8 cellular contexts compared by ENCODE assay signal in the genomic region with DNA sequence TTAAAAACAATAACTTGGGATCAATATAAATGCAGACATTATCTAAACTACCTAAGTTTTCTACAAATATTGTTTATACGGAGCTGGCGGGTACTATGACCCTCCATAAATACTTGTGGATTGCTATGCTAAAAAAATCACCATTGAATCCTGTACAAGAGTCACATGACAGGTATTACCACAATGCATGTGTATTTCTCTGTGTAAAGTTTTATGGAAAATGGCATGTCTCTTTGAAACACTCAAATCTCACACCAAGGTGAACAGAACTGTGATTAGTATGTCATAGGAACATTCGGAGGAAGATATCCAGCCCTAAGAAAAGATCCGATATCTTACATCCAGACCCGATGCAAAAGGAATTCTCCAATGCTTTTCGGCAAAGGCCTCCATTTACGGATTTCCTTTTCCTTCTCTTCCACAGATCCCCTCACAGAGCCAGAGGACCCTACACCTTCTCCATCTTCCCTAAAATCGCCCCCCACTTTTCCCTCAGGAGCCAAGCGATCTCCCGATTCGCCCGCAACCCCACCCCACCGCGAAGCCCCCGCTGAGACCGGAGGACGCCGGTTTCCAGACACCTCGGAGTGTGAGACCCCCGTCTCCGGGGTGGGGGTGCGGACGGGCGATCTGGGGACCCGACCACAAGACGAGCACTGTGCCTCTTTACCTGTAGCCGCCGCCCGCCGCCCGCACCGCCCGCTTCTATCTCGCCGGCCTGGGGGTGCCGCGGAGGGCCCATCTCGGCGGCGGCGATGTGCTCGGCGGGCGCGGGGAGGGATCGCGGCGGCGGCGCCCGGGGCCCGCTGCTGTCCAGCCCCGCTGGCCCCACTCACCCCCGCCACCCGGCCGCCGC. TPM values are rescaled to one million over a fixed set of nuclear protein-coding genes. Genes with fewer than 3 reads are reported as not detected.
DNase-seq lines count a peak whose midpoint lies in the region; ATAC-seq and TF ChIP-seq lines count a peak whose summit lies in the region.

No MANE protein-coding gene starts in this region.

- H3K27ac ChIP-seq in breast epithelium (peak overlapping the region; percentile 92 to 98), upper lobe of left lung (peak overlapping the region; percentile 94 to 99 (median 98))

- WGBS in upper lobe of left lung, 2 donors, result 2 to 4% methylated on average over 16 to 26 of the region's 57 CpGs

- intact Hi-C loops in breast epithelium (cut with DNase I; ENCODE audit: low total_unique reads), result no loop called here

- DNase-seq in activated CD8-positive, alpha-beta memory T cell treated with anti-CD3 and anti-CD28 coated beads, Interleukin-2, amount 10 ng/mL, durations not matched to agents 7 days and 5 days, result no peak
- no peak for DNase-seq in activated CD8-positive, alpha-beta memory T cell treated with anti-CD3 and anti-CD28 coated beads, Interleukin-2, amount 50 U/mL, for 48 hours
- no peak for DNase-seq in breast epithelium (ENCODE audit: low spot score in 2 of 2)
- DNase-seq in medulla oblongata (ENCODE audit: extremely low spot score), result peak; percentile 28
- DNase-seq in upper lobe of left lung, result no peak
- no peak for DNase-seq in NCI-H1048 (lab: John Stamatoyannopoulos, UW)

- H3K36me3 ChIP-seq in breast epithelium (no peaks in the 10 kb centered on the region), upper lobe of left lung (peaks cover 0 to 7% (median 1%) of the 10 kb centered on the region in 4 donors)

- H3K27me3 Mint-ChIP-seq in activated CD8-positive, alpha-beta memory T cell treated with anti-CD3 and anti-CD28 coated beads, Interleukin-2, amount 10 ng/mL, durations not matched to agents 7 days and 5 days, result no peaks in the 10 kb centered on the region
- H3K27me3 Mint-ChIP-seq in IgD-negative memory B cell, result no peaks in the 10 kb centered on the region

- TF ChIP-seq CTCF in breast epithelium (IDR thresholded peaks at IDR 0.05) (no peak), upper lobe of left lung (IDR thresholded peaks at IDR 0.05) (no peak)

- no peak for ATAC-seq in activated CD8-positive, alpha-beta memory T cell treated with anti-CD3 and anti-CD28 coated beads, Interleukin-2, amount 10 ng/mL, durations not matched to agents 7 days and 5 days
- ATAC-seq in upper lobe of left lung (ENCODE audit: low FRiP score in 2 of 2), result no peak
- ATAC-seq in HG02973 (IDR thresholded peaks at IDR 0.05; ENCODE audit: unreplicated experiment), result no peak

- H3K27ac Mint-ChIP-seq in activated CD8-positive, alpha-beta memory T cell treated with anti-CD3 and anti-CD28 coated beads, Interleukin-2, amount 10 ng/mL, durations not matched to agents 7 days and 5 days, result peak overlapping the region; percentile 88
- H3K27ac Mint-ChIP-seq in IgD-negative memory B cell, result peak overlapping the region in 2 of 3 donors; percentile 89 to 92

- TF ChIP-seq POLR2A in breast epithelium (IDR thresholded peaks at IDR 0.05) (no peak), upper lobe of left lung (IDR thresholded peaks at IDR 0.05) (peak in 1 of 4 donors; percentile 55)

- peak overlapping the region; percentile 94 for H3K4me3 Mint-ChIP-seq in activated CD8-positive, alpha-beta memory T cell treated with anti-CD3 and anti-CD28 coated beads, Interleukin-2, amount 10 ng/mL, durations not matched to agents 7 days and 5 days
- peak overlapping the region; percentile 90 to 98 (median 97) for H3K4me3 Mint-ChIP-seq in IgD-negative memory B cell

- CTCF ChIA-PET in activated CD8-positive, alpha-beta memory T cell treated with anti-CD3 and anti-CD28 coated beads, Interleukin-2, amount 10 ng/mL, durations not matched to agents 7 days and 5 days (lab: Charles Lee), result no interaction called here

- H3K4me1 ChIP-seq in breast epithelium (no peaks in the 10 kb centered on the region), upper lobe of left lung (peaks cover 3 to 18% (median 14%) of the 10 kb centered on the region in 4 donors)

- H3K9me3 ChIP-seq in breast epithelium (no peaks in the 10 kb centered on the region), upper lobe of left lung (no peaks in the 10 kb centered on the region)

- H3K9me3 Mint-ChIP-seq in activated CD8-positive, alpha-beta memory T cell treated with anti-CD3 and anti-CD28 coated beads, Interleukin-2, amount 10 ng/mL, durations not matched to agents 7 days and 5 days (ENCODE audit: low read depth), result no peaks in the 10 kb centered on the region
- no peaks in the 10 kb centered on the region for H3K9me3 Mint-ChIP-seq in IgD-negative memory B cell

- H3K36me3 Mint-ChIP-seq in activated CD8-positive, alpha-beta memory T cell treated with anti-CD3 and anti-CD28 coated beads, Interleukin-2, amount 10 ng/mL, durations not matched to agents 7 days and 5 days, result peaks cover 8% of the 10 kb centered on the region
- peaks cover 1% of the 10 kb centered on the region for H3K36me3 Mint-ChIP-seq in IgD-negative memory B cell

- peak overlapping the region; percentile 84 to 100 (median 99) for H3K4me3 ChIP-seq in breast epithelium
- peak overlapping the region; percentile 78 to 100 (median 99) for H3K4me3 ChIP-seq in upper lobe of left lung

- no peak for TF ChIP-seq EP300 in upper lobe of left lung (IDR thresholded peaks at IDR 0.05)

- H3K27me3 ChIP-seq in breast epithelium, result no peaks in the 10 kb centered on the region
- H3K27me3 ChIP-seq in upper lobe of left lung, result no peaks in the 10 kb centered on the region

- H3K4me1 Mint-ChIP-seq in activated CD8-positive, alpha-beta memory T cell treated with anti-CD3 and anti-CD28 coated beads, Interleukin-2, amount 10 ng/mL, durations not matched to agents 7 days and 5 days, result peaks cover 19% of the 10 kb centered on the region
- H3K4me1 Mint-ChIP-seq in IgD-negative memory B cell, result peaks cover 0 to 25% (median 14%) of the 10 kb centered on the region in 3 donors

RNA-seq across cellular contexts. Expression of gene SAP130, which starts 1.2 kb away (rescaled TPM):
- total RNA-seq in activated CD8-positive, alpha-beta memory T cell treated with anti-CD3 and anti-CD28 coated beads, Interleukin-2, amount 10 ng/mL, durations not matched to agents 7 days and 5 days, result 10 to 100 TPM; 40.0 to 43.7 TPM
- 12.0 TPM for polyA plus RNA-seq in IgD-negative memory B cell
- total RNA-seq in breast epithelium (10 to 100 TPM in 1 of 3 donors, 1 to 10 TPM in 2; 7.5 to 10.4 (median 8.5) TPM), upper lobe of left lung (10 to 100 TPM in 4 of 6 donors, 1 to 10 TPM in 2; 9.8 to 20.7 (median 17.2) TPM)
